In the genomic region with DNA sequence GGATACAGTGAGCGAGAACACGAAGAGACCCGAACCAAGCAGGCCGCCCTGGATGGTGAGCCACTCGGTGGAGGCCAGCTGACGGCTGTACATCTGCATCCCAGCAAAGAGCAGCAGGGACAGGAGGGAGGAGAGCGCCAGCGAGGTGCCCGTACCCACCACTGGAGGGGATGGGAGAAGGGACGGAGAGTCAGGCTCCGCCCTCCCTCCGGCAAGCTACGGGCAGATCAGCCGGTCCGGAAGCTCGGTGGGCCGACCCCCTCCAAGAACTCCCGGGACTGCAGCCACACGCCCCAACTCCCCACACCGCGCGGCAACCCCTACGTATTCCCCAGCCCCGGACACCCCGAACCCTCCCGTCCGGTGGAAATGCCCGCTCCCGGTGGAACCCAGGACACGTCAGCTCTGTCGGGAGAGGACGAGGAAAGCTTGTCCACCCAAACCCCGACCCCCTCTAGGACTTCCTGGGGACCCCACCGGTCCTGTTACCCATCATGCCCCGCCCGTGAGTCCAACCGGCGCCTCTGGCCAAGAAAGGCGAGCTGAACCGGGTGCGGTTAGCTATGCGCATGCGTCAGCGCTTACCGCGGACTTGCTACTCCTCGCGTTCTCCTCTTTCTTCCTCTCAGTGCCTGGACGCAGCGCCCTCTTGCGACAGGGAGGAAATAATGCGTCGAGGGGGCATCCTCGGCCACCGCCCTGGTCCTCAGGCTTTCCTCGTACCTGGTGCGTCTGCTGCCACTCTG, we compare ENCODE assay signal across 8 cellular contexts. TPM values are rescaled to one million over a fixed set of nuclear protein-coding genes. Genes with fewer than 3 reads are reported as not detected.
A peak's percentile ranks its signal among the peaks of the same experiment; 100 is the strongest.
DNase-seq lines count a peak whose midpoint lies in the region; ATAC-seq, FAIRE-seq and TF ChIP-seq lines count a peak whose summit lies in the region.

A gene (minus strand): TSS at position 573 of the 746 bp plus-strand sequence. CDS start 80 bp downstream, at position 493.

- intact Hi-C loops in endothelial cell of umbilical vein (cut with micrococcal nuclease) = loop anchor here (1.0 kb wide), 1 partner anchor 82 kb away; no protein-coding TSS in a partner anchor

- H2AFZ ChIP-seq in OCI-LY1 (ENCODE audit: low read length) (no peak within 1 kb of the TSS), endothelial cell of umbilical vein (ENCODE audit: low read depth, low read length) (peak within 1 kb of the TSS; percentile 95)

- peak within 1 kb of the TSS; percentile 78 for H3K27ac ChIP-seq in OCI-LY1 (ENCODE audit: low read depth, low read length, poor library complexity, severe bottlenecking)
- peak within 1 kb of the TSS; percentile 76 for H3K27ac ChIP-seq in endothelial cell of umbilical vein (ENCODE audit: insufficient read depth, low read depth, low read length)

- H3K9me2 ChIP-seq in OCI-LY1 (ENCODE audit: low read depth, low read length) = no peaks in the 10 kb centered on the region

- no peaks in the 10 kb centered on the region for H3K9me1 ChIP-seq in endothelial cell of umbilical vein (replicated peaks; ENCODE audit: control insufficient read depth, extremely low read depth, insufficient read depth, low read length)

- H3K9ac ChIP-seq in OCI-LY1 (ENCODE audit: low read length) = peak within 1 kb of the TSS; percentile 97
- H3K9ac ChIP-seq in endothelial cell of umbilical vein (replicated peaks; ENCODE audit: extremely low read depth, insufficient read depth, low read length) = peak within 1 kb of the TSS; percentile 90

- POLR2A ChIA-PET in endothelial cell of umbilical vein (lab: Charles Lee) = interaction anchor here (0.5 to 1.3 kb wide), 4 partner anchors 21 to 81 kb away, joined by 3 to 8 read pairs (median 4); no protein-coding TSS in a partner anchor

- ATAC-seq in GM21390 (IDR thresholded peaks at IDR 0.05; ENCODE audit: unreplicated experiment) = peak; percentile 60

- H3F3A ChIP-seq in OCI-LY1 (ENCODE audit: insufficient read depth, low read length) = peaks cover 4% of the 10 kb centered on the region; the same call in 1 of the 2 replicates

- BruUV-seq in endothelial cell of umbilical vein (replicated peaks; lab: Mats Ljungman, UMichigan) = TSS peak; percentile 77

- peaks cover 22% of the 10 kb centered on the region for H3K36me3 ChIP-seq in OCI-LY1 (ENCODE audit: insufficient read depth, low read length)
- peaks cover 6 to 20% of the 10 kb centered on the region in 2 experiments for H3K36me3 ChIP-seq in endothelial cell of umbilical vein (ENCODE audit: control insufficient read depth in 2 of 2, extremely low read depth in 1 of 2, insufficient read depth in 2 of 2, low read length in 2 of 2)

- H3K4me3 ChIP-seq in OCI-LY1 (ENCODE audit: low read depth, low read length, poor library complexity, severe bottlenecking) (peak within 1 kb of the TSS; percentile 89), endothelial cell of umbilical vein (replicated peaks in 1 of 3; ENCODE audit: insufficient read depth in 1 of 3, low read depth in 1 of 3, low read length in 3 of 3) (peak within 1 kb of the TSS; percentile 52 to 91 (median 63)), mononuclear cell (ENCODE audit: low read length) (peak within 1 kb of the TSS; percentile 97)

- H3K4me2 ChIP-seq in OCI-LY1 (ENCODE audit: low read length) = peak within 1 kb of the TSS; percentile 82
- peak within 1 kb of the TSS; percentile 79 for H3K4me2 ChIP-seq in endothelial cell of umbilical vein (ENCODE audit: insufficient read depth, low read length)

- CTCF ChIA-PET in endothelial cell of umbilical vein (lab: Charles Lee) = interaction anchor here (0.6 to 8.3 kb wide), 33 partner anchors 9 to 200 kb away, joined by 3 to 673 read pairs (median 5); a partner anchor contains a TSS

- H4K20me1 ChIP-seq in OCI-LY1 (ENCODE audit: insufficient read depth, low read length) = no peaks in the 10 kb centered on the region
- H4K20me1 ChIP-seq in endothelial cell of umbilical vein (replicated peaks; ENCODE audit: control insufficient read depth, extremely low read depth, insufficient read depth, low read length) = no peaks in the 10 kb centered on the region

- H3K27me3 ChIP-seq in OCI-LY1 (ENCODE audit: insufficient read depth, low read length) (no peaks in the 10 kb centered on the region), endothelial cell of umbilical vein (ENCODE audit: control insufficient read depth in 2 of 2, insufficient read depth in 2 of 2, low read length in 2 of 2) (no peaks in the 10 kb centered on the region), mononuclear cell (ENCODE audit: insufficient read depth, low read length) (no peaks in the 10 kb centered on the region)

- H3K79me2 ChIP-seq in OCI-LY1 (ENCODE audit: insufficient read depth, low read length) (no peaks in the 10 kb centered on the region), endothelial cell of umbilical vein (ENCODE audit: control insufficient read depth, insufficient read depth, low read length) (peaks cover 16% of the 10 kb centered on the region)

- H3K9me3 ChIP-seq in OCI-LY1 (ENCODE audit: low read length) (no peaks in the 10 kb centered on the region), endothelial cell of umbilical vein (replicated peaks; ENCODE audit: control insufficient read depth, insufficient read depth, low read length) (no peaks in the 10 kb centered on the region), mononuclear cell (ENCODE audit: low read depth, low read length) (no peaks in the 10 kb centered on the region)

- H3K4me1 ChIP-seq in OCI-LY1 (ENCODE audit: insufficient read depth, low read length, severe bottlenecking) (peaks cover 28% of the 10 kb centered on the region), endothelial cell of umbilical vein (ENCODE audit: control insufficient read depth, extremely low read depth, insufficient read depth, low read length) (peaks cover 11% of the 10 kb centered on the region), mononuclear cell (ENCODE audit: insufficient read depth, low read length) (peaks cover 36% of the 10 kb centered on the region)

- DNase-seq in D721Med (ENCODE audit: insufficient read length, low spot score) = peak; percentile 100
- DNase-seq in HuH-7 (ENCODE audit: low spot score) = peak; percentile 99
- DNase-seq in activated CD8-positive, alpha-beta memory T cell treated with anti-CD3 and anti-CD28 coated beads, Interleukin-2, amount 50 U/mL, for 4 hours = peak; percentile 92
- DNase-seq in endothelial cell of umbilical vein (ENCODE audit: low read depth, low spot score) = peak; percentile 93
- DNase-seq in stimulated activated CD8-positive, alpha-beta memory T cell treated with anti-CD3 and anti-CD28 coated beads, Interleukin-4, amount 100 ng/mL, for 1 hour (ENCODE audit: low read depth in 2 of 2, low spot score in 1 of 2) = peak; percentile 85 to 90

- peak; percentile 99 for TF ChIP-seq CTCF in D721Med (IDR thresholded peaks at IDR 0.05; ENCODE audit: insufficient read depth, missing control alignments)
- TF ChIP-seq CTCF in OCI-LY1 (IDR thresholded peaks at IDR 0.05; ENCODE audit: low read length) = peak; percentile 88
- TF ChIP-seq CTCF in endothelial cell of umbilical vein (IDR thresholded peaks at IDR 0.05; ENCODE audit: extremely low read depth in 1 of 2, insufficient read depth in 1 of 2, low read depth in 1 of 2, low read length in 2 of 2) = peak; percentile 95 to 98

- FAIRE-seq in D721Med (lab: Jason Lieb, UNC) (peak; percentile 61), endothelial cell of umbilical vein (lab: Jason Lieb, UNC) (peak; percentile 97)

- TF ChIP-seq POLR2A in endothelial cell of umbilical vein (IDR thresholded peaks at IDR 0.05; ENCODE audit: low read depth, low read length) = peak; percentile 97

- dilution Hi-C loops in endothelial cell of umbilical vein (cut with MboI; ENCODE audit: extremely low pct_ligation_motif_present, low sequenced_read_pairs) = no loop called here

TF ChIP-seq in endothelial cell of umbilical vein, 7 proteins besides CTCF, POLR2A, EP300 and RAD21:
- TF ChIP-seq POLR2AphosphoS5 (IDR thresholded peaks at IDR 0.05; ENCODE audit: insufficient read depth, low read depth, low read length) (peak; percentile 97), FOS (IDR thresholded peaks at IDR 0.05; ENCODE audit: borderline replicate concordance, insufficient read depth, low read length) (no peak), MYC (IDR thresholded peaks at IDR 0.05; ENCODE audit: low read depth, low read length) (peak; percentile 48), GATA2 (IDR thresholded peaks at IDR 0.05; ENCODE audit: insufficient read depth, insufficient read length, low read depth, low read length) (no peak)
- TF ChIP-seq, protein P1, sequence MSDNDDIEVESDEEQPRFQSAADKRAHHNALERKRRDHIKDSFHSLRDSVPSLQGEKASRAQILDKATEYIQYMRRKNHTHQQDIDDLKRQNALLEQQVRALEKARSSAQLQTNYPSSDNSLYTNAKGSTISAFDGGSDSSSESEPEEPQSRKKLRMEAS (IDR thresholded peaks at IDR 0.05; ENCODE audit: insufficient read depth, insufficient read length) = peak; percentile 19

RNA-seq across cellular contexts. Expression of the gene that starts here (rescaled TPM):
- total RNA-seq in endothelial cell of umbilical vein (170 and 207 TPM in 2 replicates), mononuclear cell (62.0 TPM)
- 362 and 409 TPM in 2 replicates for polyA plus RNA-seq in endothelial cell of umbilical vein
- 298 and 301 TPM in 2 replicates for polyA plus RNA-seq in endothelial cell of umbilical vein (2011; cell fraction: cytosol; rRNA removed)
- 92.2 and 112 TPM in 2 replicates for polyA plus RNA-seq in endothelial cell of umbilical vein (2011; cell fraction: nucleus; rRNA removed)
- polyA plus RNA-seq in endothelial cell of umbilical vein (2012) = 200 and 222 TPM in 2 replicates
- 246 and 346 TPM in 2 replicates for polyA minus RNA-seq in endothelial cell of umbilical vein
- polyA minus RNA-seq in endothelial cell of umbilical vein (2011; cell fraction: cytosol; rRNA and poly(A)+ RNA removed) = 286 TPM
- 38.0 and 44.5 TPM in 2 replicates for polyA minus RNA-seq in endothelial cell of umbilical vein (2011; cell fraction: nucleus; rRNA and poly(A)+ RNA removed)

Comparison
In these comparisons a context has a peak if more than half of its experiments do, and no peak if none do; other contexts are left out.
1. Peak in every context shown above with its lines: DNase-seq, ATAC-seq, H3K4me3 ChIP-seq and H3K27ac ChIP-seq.